In the genomic region with DNA sequence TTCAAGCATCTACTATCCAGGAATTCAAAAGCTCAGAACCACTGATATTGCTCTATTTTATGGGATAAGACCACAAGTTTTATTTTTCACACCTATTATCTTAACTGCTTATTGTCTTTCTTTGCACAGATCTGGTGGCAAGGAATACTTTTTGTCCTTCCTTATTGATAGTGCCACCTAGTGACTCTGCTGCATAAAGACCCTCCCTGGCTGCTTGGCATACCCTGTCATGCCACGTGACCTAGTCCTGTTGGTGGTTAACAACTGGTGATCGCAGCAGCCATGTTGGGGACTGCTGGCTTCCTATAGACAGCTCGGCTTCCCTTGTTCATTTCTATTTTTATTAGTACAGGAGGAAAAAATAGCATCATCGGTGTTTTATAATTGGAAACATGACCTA, we compare ENCODE assay signal across 10 cellular contexts.
DNase-seq lines count a peak whose midpoint lies in the region; ATAC-seq, FAIRE-seq and TF ChIP-seq lines count a peak whose summit lies in the region.
"Had no signal": no experiment of that assay in that cellular context is flagged by ENCODE, and none has a peak within 500 bp of the region (broad histone marks: within the 10 kb centered on the region; RNA-seq: fewer than 3 reads in every experiment).

No MANE protein-coding gene starts in this region.

- H3K4me3 Mint-ChIP-seq in activated naive CD4-positive, alpha-beta T cell treated with anti-CD3 and anti-CD28 coated beads for 36 hours, result no peak overlapping the region
- H3K4me3 Mint-ChIP-seq in stimulated activated naive CD8-positive, alpha-beta T cell treated with anti-CD3 and anti-CD28 coated beads, Interleukin-15, Interleukin-2, amounts not matched to agents 100 ng/mL and 50 ng/mL, for 24 hours, result no peak overlapping the region
- H3K4me3 Mint-ChIP-seq: T-helper 1 cell treated with Interleukin-12 subunit alpha and Interleukin-12 subunit beta and Interleukin-4 antibody, amounts not matched to agents 30 μg/mL and 1 μg/mL, for 36 hours had no signal

- no peak overlapping the region for H3K9ac ChIP-seq in GM12878 (ENCODE audit: control insufficient read depth, insufficient read depth, low read length)

- no peak overlapping the region for H3K4me2 ChIP-seq in GM12878 (ENCODE audit: control insufficient read depth, insufficient read depth)

- TF ChIP-seq POLR2A in GM12878 (IDR thresholded peaks at IDR 0.05; ENCODE audit: low read depth, low read length) (no peak), Peyer's patch (IDR thresholded peaks at IDR 0.05) (no peak)

- RAD21 ChIA-PET in GM12878 (lab: Charles Lee; ENCODE audit: unreplicated experiment), result no interaction called here

- H3K27me3 ChIP-seq in GM12878 (replicated peaks in 1 of 2; ENCODE audit: control insufficient read depth in 2 of 2, insufficient read depth in 2 of 2, low read length in 1 of 2) (no peaks in the 10 kb centered on the region), Peyer's patch (no peaks in the 10 kb centered on the region)

- in situ Hi-C loops in GM12878 (cut with MboI), result no loop called here

- no peaks in the 10 kb centered on the region for H3K4me1 ChIP-seq in GM12878 (ENCODE audit: control insufficient read depth, insufficient read depth, low read length)
- no peaks in the 10 kb centered on the region for H3K4me1 ChIP-seq in Peyer's patch

- TF ChIP-seq EP300 in GM12878 (IDR thresholded peaks at IDR 0.05; ENCODE audit: borderline replicate concordance in 1 of 2, control insufficient read depth in 1 of 2, low read depth in 2 of 2, low read length in 2 of 2), result no peak

- H3K9me3 ChIP-seq in GM12878 (replicated peaks; ENCODE audit: control insufficient read depth, insufficient read depth, low read length) (no peaks in the 10 kb centered on the region), Peyer's patch (no peaks in the 10 kb centered on the region)

- intact Hi-C loops in activated naive CD4-positive, alpha-beta T cell treated with anti-CD3 and anti-CD28 coated beads for 36 hours (cut with micrococcal nuclease), result no loop called here
- intact Hi-C loops in GM12878 (cut with micrococcal nuclease; ENCODE audit: unreplicated experiment), result no loop called here

- no peak overlapping the region for H2AFZ ChIP-seq in GM12878 (ENCODE audit: control insufficient read depth, low read depth, low read length)

- H3K27me3 Mint-ChIP-seq in activated naive CD4-positive, alpha-beta T cell treated with anti-CD3 and anti-CD28 coated beads for 36 hours (ENCODE audit: low read depth), result peaks cover 2% of the 10 kb centered on the region
- no peaks in the 10 kb centered on the region for H3K27me3 Mint-ChIP-seq in stimulated activated naive CD8-positive, alpha-beta T cell treated with anti-CD3 and anti-CD28 coated beads, Interleukin-15, Interleukin-2, amounts not matched to agents 100 ng/mL and 50 ng/mL, for 24 hours

- WGBS in GM12878 (ENCODE audit: insufficient coverage, insufficient replicate concordance, low lambda C conversion rate, missing lambda C conversion rate), result 2% methylated on average over 4 of the region's 4 CpGs

- H4K20me1 ChIP-seq in GM12878 (ENCODE audit: control insufficient read depth, insufficient read depth), result no peaks in the 10 kb centered on the region

- SMC1A ChIA-PET in GM12878 (lab: Charles Lee; ENCODE audit: uncharacterized antibody, unreplicated experiment), result no interaction called here

- CTCF ChIA-PET in activated naive CD4-positive, alpha-beta T cell treated with anti-CD3 and anti-CD28 coated beads for 36 hours (lab: Charles Lee), result interaction anchor here (0.6 kb wide), 1 partner anchor 132 kb away, joined by 3 read pairs; no protein-coding TSS in a partner anchor
- CTCF ChIA-PET in GM12878 (lab: Yijun Ruan, JAX), result interaction anchor here (1.1 to 1.7 kb wide), 2 partner anchors 9 to 10 kb away, joined by 5 to 6 read pairs; no protein-coding TSS in a partner anchor

- H3K27ac ChIP-seq in GM12878 (ENCODE audit: control insufficient read depth, insufficient read depth) (no peak overlapping the region), Peyer's patch (no peak overlapping the region)

- H3K36me3 Mint-ChIP-seq in activated naive CD4-positive, alpha-beta T cell treated with anti-CD3 and anti-CD28 coated beads for 36 hours (ENCODE audit: low read depth), result no peaks in the 10 kb centered on the region
- H3K36me3 Mint-ChIP-seq in stimulated activated naive CD8-positive, alpha-beta T cell treated with anti-CD3 and anti-CD28 coated beads, Interleukin-15, Interleukin-2, amounts not matched to agents 100 ng/mL and 50 ng/mL, for 24 hours (ENCODE audit: low read depth), result no peaks in the 10 kb centered on the region

- H3K4me3 ChIP-seq in GM12878 (no peak overlapping the region), Peyer's patch (no peak overlapping the region)

- no peak overlapping the region for H3K27ac Mint-ChIP-seq in activated naive CD4-positive, alpha-beta T cell treated with anti-CD3 and anti-CD28 coated beads for 36 hours
- peak overlapping the region; percentile 29 for H3K27ac Mint-ChIP-seq in stimulated activated naive CD8-positive, alpha-beta T cell treated with anti-CD3 and anti-CD28 coated beads, Interleukin-15, Interleukin-2, amounts not matched to agents 100 ng/mL and 50 ng/mL, for 24 hours
- H3K27ac Mint-ChIP-seq: T-helper 1 cell treated with Interleukin-12 subunit alpha and Interleukin-12 subunit beta and Interleukin-4 antibody, amounts not matched to agents 30 μg/mL and 1 μg/mL, for 36 hours had no signal

- no peaks in the 10 kb centered on the region for H3K36me3 ChIP-seq in GM12878 (ENCODE audit: control insufficient read depth in 2 of 2, insufficient read depth in 2 of 2, low read length in 1 of 2)
- H3K36me3 ChIP-seq in Peyer's patch, result no peaks in the 10 kb centered on the region

- no peak for FAIRE-seq in GM12878 (lab: Jason Lieb, UNC)
- FAIRE-seq: endometrium had no signal

- TF ChIP-seq RAD21 in GM12878 (IDR thresholded peaks at IDR 0.05; ENCODE audit: insufficient read depth, low read depth, low read length), result no peak

- DNase-seq in activated naive CD4-positive, alpha-beta T cell treated with anti-CD3 and anti-CD28 coated beads for 36 hours, result peak; percentile 18
- no peak for DNase-seq in activated naive CD4-positive, alpha-beta T cell treated with anti-CD3 and anti-CD28 coated beads, Interleukin-2, amount 50 U/mL, for 16 hours
- DNase-seq in NCI-H1694 (lab: John Stamatoyannopoulos, UW) (peak; percentile 22), GM12878 (ENCODE audit: low read depth, low spot score) (no peak), Peyer's patch (no peak), medulla oblongata (ENCODE audit: extremely low spot score) (no peak)
- DNase-seq in activated CD8-positive, alpha-beta memory T cell treated with anti-CD3 and anti-CD28 coated beads, Interleukin-2, amount 50 U/mL, for 48 hours, result no peak

- H3K9me3 Mint-ChIP-seq in activated naive CD4-positive, alpha-beta T cell treated with anti-CD3 and anti-CD28 coated beads for 36 hours, result no peaks in the 10 kb centered on the region
- no peaks in the 10 kb centered on the region for H3K9me3 Mint-ChIP-seq in stimulated activated naive CD8-positive, alpha-beta T cell treated with anti-CD3 and anti-CD28 coated beads, Interleukin-15, Interleukin-2, amounts not matched to agents 100 ng/mL and 50 ng/mL, for 24 hours
- H3K9me3 Mint-ChIP-seq: T-helper 1 cell treated with Interleukin-12 subunit alpha and Interleukin-12 subunit beta and Interleukin-4 antibody, amounts not matched to agents 30 μg/mL and 1 μg/mL, for 36 hours had no signal

- POLR2A ChIA-PET in GM12878 (lab: Charles Lee), result no interaction called here

- TF ChIP-seq CTCF in GM12878 (IDR thresholded peaks at IDR 0.05 in 2 of 3, conservative IDR thresholded peaks at IDR 0.05 in 1 of 3; ENCODE audit: control insufficient read depth in 2 of 3, extremely low read depth in 1 of 3, insufficient read depth in 1 of 3, low read depth in 3 of 3, low read length in 3 of 3) (0 out of 6 replicates have a peak, but pooled peaks of 2 of the 3 experiments have one; percentile 6 to 10), Peyer's patch (IDR thresholded peaks at IDR 0.05) (no peak)

- no peaks in the 10 kb centered on the region for H3K4me1 Mint-ChIP-seq in activated naive CD4-positive, alpha-beta T cell treated with anti-CD3 and anti-CD28 coated beads for 36 hours (ENCODE audit: low read depth)
- H3K4me1 Mint-ChIP-seq in stimulated activated naive CD8-positive, alpha-beta T cell treated with anti-CD3 and anti-CD28 coated beads, Interleukin-15, Interleukin-2, amounts not matched to agents 100 ng/mL and 50 ng/mL, for 24 hours (ENCODE audit: low read depth), result no peaks in the 10 kb centered on the region

- peak; percentile 54 for ATAC-seq in GM12878

- BruUV-seq in GM12878 (replicated peaks; lab: Mats Ljungman, UMichigan), result no TSS peak

- no peaks in the 10 kb centered on the region for H3K79me2 ChIP-seq in GM12878 (ENCODE audit: control insufficient read depth, insufficient read depth, low read length)

TF ChIP-seq in GM12878, 131 proteins besides CTCF, POLR2A, EP300 and RAD21:
- TF ChIP-seq USF1 (IDR thresholded peaks at IDR 0.05; ENCODE audit: borderline replicate concordance, extremely low read length, insufficient read depth, low read depth, low read length), result peak; percentile 57
- peak; percentile 58; the same call in 1 of the 2 replicates for TF ChIP-seq RAD51 (IDR thresholded peaks at IDR 0.05)
- no peak for TF ChIP-seq SRF (IDR thresholded peaks at IDR 0.05; ENCODE audit: low read depth in 2 of 2, low read length in 2 of 2)

Comparison
In these comparisons a context has a peak if more than half of its experiments do, and no peak if none do; other contexts are left out.
1. DNase-seq: peak in activated naive CD4-positive, alpha-beta T cell treated with anti-CD3 and anti-CD28 coated beads for 36 hours (single experiment) and NCI-H1694 (single experiment); none in activated naive CD4-positive, alpha-beta T cell treated with anti-CD3 and anti-CD28 coated beads, Interleukin-2, amount 50 U/mL, for 16 hours (single experiment), GM12878 (single experiment), activated CD8-positive, alpha-beta memory T cell treated with anti-CD3 and anti-CD28 coated beads, Interleukin-2, amount 50 U/mL, for 48 hours (single experiment), Peyer's patch (0 of 3) and medulla oblongata (single experiment).
2. CTCF ChIP-seq: peak in GM12878 (2 of 3); none in Peyer's patch (0 of 6).